ENCODE assay signal across 8 cellular contexts in the genomic region with DNA sequence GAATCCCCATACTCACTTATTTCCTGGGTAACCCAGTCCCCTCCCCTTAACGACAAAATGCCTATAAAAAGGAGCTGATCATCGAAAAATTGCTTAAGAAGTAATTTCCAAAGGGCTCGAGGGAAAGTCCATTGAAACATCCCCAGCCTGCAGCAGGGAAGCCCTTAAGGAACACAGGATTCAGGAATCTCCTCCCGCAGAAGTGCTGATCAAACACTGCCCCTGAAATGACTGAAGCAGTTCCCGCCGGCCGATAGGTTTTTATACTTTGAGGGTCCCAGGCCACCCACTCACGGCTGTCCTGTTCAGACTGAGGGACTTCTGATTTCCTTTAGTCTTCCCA. TPM values are rescaled to one million over a fixed set of nuclear protein-coding genes. Genes with fewer than 3 reads are reported as not detected.
A peak's percentile ranks its signal among the peaks of the same experiment; 100 is the strongest.
DNase-seq lines count a peak whose midpoint lies in the region; ATAC-seq and TF ChIP-seq lines count a peak whose summit lies in the region.

No MANE protein-coding gene starts in this region.

- DNase-seq in activated CD4-positive, alpha-beta T cell treated with anti-CD3 and anti-CD28 coated beads, Interleukin-2, amount 10 ng/mL, durations not matched to agents 24 days and 14 days = no peak
- DNase-seq in activated CD4-positive, alpha-beta T cell treated with anti-CD3 and anti-CD28 coated beads, Interleukin-2, amount 50 U/mL, for 48 hours = no peak
- DNase-seq in adipocyte (ENCODE audit: low read depth) (no peak), left colon (no peak), tibial artery (no peak), HPDE6-E6E7 (ENCODE audit: extremely low spot score) (no peak)
- DNase-seq in stimulated activated CD4-positive, alpha-beta T cell treated with anti-CD3 and anti-CD28 coated beads, Interleukin-4, amount 100 ng/mL, for 24 hours = no peak

- H3K9me3 ChIP-seq in adipocyte (ENCODE audit: control insufficient read depth, low read length) (no peaks in the 10 kb centered on the region), tibial artery (no peaks in the 10 kb centered on the region)

- ATAC-seq in left colon (peak; percentile 21), HG02970 (IDR thresholded peaks at IDR 0.05; ENCODE audit: low FRiP score, unreplicated experiment) (no peak)

- peak overlapping the region; percentile 81 to 87 for H3K27ac ChIP-seq in tibial artery

- peak overlapping the region; percentile 99 for H3K4me3 Mint-ChIP-seq in activated CD4-positive, alpha-beta T cell treated with anti-CD3 and anti-CD28 coated beads, Interleukin-2, amount 10 ng/mL, durations not matched to agents 24 days and 14 days

- H3K36me3 Mint-ChIP-seq in activated CD4-positive, alpha-beta T cell treated with anti-CD3 and anti-CD28 coated beads, Interleukin-2, amount 10 ng/mL, durations not matched to agents 24 days and 14 days (ENCODE audit: low read depth) = peaks cover 27% of the 10 kb centered on the region

- TF ChIP-seq CTCF in tibial artery (IDR thresholded peaks at IDR 0.05) = no peak

- H3K4me3 ChIP-seq in adipocyte (ENCODE audit: low read length) (peak overlapping the region; percentile 97), tibial artery (peak overlapping the region; percentile 63 to 88)

- H3K9me3 Mint-ChIP-seq in activated CD4-positive, alpha-beta T cell treated with anti-CD3 and anti-CD28 coated beads, Interleukin-2, amount 10 ng/mL, durations not matched to agents 24 days and 14 days = no peaks in the 10 kb centered on the region

- H3K36me3 ChIP-seq in adipocyte (ENCODE audit: control insufficient read depth, insufficient read depth, low read length, severe bottlenecking) (peaks cover 2% of the 10 kb centered on the region), tibial artery (peaks cover 0 to 6% (median 0%) of the 10 kb centered on the region in 3 donors)

- H3K4me1 ChIP-seq in adipocyte (ENCODE audit: control insufficient read depth, insufficient read depth, low read length) = peaks cover 23% of the 10 kb centered on the region
- peaks cover 0 to 40% (median 29%) of the 10 kb centered on the region in 4 donors for H3K4me1 ChIP-seq in tibial artery

- H3K27me3 Mint-ChIP-seq in activated CD4-positive, alpha-beta T cell treated with anti-CD3 and anti-CD28 coated beads, Interleukin-2, amount 10 ng/mL, durations not matched to agents 24 days and 14 days = no peaks in the 10 kb centered on the region

- H3K27ac Mint-ChIP-seq in activated CD4-positive, alpha-beta T cell treated with anti-CD3 and anti-CD28 coated beads, Interleukin-2, amount 10 ng/mL, durations not matched to agents 24 days and 14 days = peak overlapping the region; percentile 94

- H3K9ac ChIP-seq in adipocyte (ENCODE audit: low read length) = peak overlapping the region; percentile 98

- H3K4me1 Mint-ChIP-seq in activated CD4-positive, alpha-beta T cell treated with anti-CD3 and anti-CD28 coated beads, Interleukin-2, amount 10 ng/mL, durations not matched to agents 24 days and 14 days = peaks cover 39% of the 10 kb centered on the region

- peaks cover 5% of the 10 kb centered on the region for H3K27me3 ChIP-seq in adipocyte (replicated peaks; ENCODE audit: control insufficient read depth, insufficient read depth, low read length)
- no peaks in the 10 kb centered on the region for H3K27me3 ChIP-seq in tibial artery

- intact Hi-C loops in activated CD4-positive, alpha-beta T cell treated with anti-CD3 and anti-CD28 coated beads, Interleukin-2, amount 10 ng/mL, durations not matched to agents 24 days and 14 days (cut with micrococcal nuclease) = no loop called here
- intact Hi-C loops in left colon (cut with DNase I, micrococcal nuclease) (no loop called here), tibial artery (cut with DNase I; ENCODE audit: low total_unique reads) (no loop called here)

RNA-seq across cellular contexts. Expression of a gene that starts 0.6 kb away (rescaled TPM):
- 17.2 and 17.3 TPM in 2 replicates for total RNA-seq in activated CD4-positive, alpha-beta T cell treated with anti-CD3 and anti-CD28 coated beads, Interleukin-2, amount 10 ng/mL, durations not matched to agents 24 days and 14 days
- total RNA-seq in left colon = 1 to 10 TPM; 5.5 to 6.8 TPM

RNA-seq across cellular contexts. Expression of a gene that starts 26.6 kb away (rescaled TPM):
- total RNA-seq in activated CD4-positive, alpha-beta T cell treated with anti-CD3 and anti-CD28 coated beads, Interleukin-2, amount 10 ng/mL, durations not matched to agents 24 days and 14 days = 3.9 and 5.8 TPM in 2 replicates
- 10 to 100 TPM; 18.1 to 28.6 TPM for total RNA-seq in left colon

RNA-seq across cellular contexts. Expression of a gene that starts 27.6 kb away (rescaled TPM):
- 1,245 and 1,252 TPM in 2 replicates for total RNA-seq in activated CD4-positive, alpha-beta T cell treated with anti-CD3 and anti-CD28 coated beads, Interleukin-2, amount 10 ng/mL, durations not matched to agents 24 days and 14 days
- total RNA-seq in left colon = 100 to 1,000 TPM; 837 to 857 TPM

RNA-seq across cellular contexts. Expression of a gene that starts 27.7 kb away (rescaled TPM):
- 24.6 and 26.4 TPM in 2 replicates for total RNA-seq in activated CD4-positive, alpha-beta T cell treated with anti-CD3 and anti-CD28 coated beads, Interleukin-2, amount 10 ng/mL, durations not matched to agents 24 days and 14 days
- total RNA-seq in left colon = 10 to 100 TPM; 13.9 to 20.6 TPM
